Comparison of ENCODE assay signal across 8 cellular contexts in the genomic region with DNA sequence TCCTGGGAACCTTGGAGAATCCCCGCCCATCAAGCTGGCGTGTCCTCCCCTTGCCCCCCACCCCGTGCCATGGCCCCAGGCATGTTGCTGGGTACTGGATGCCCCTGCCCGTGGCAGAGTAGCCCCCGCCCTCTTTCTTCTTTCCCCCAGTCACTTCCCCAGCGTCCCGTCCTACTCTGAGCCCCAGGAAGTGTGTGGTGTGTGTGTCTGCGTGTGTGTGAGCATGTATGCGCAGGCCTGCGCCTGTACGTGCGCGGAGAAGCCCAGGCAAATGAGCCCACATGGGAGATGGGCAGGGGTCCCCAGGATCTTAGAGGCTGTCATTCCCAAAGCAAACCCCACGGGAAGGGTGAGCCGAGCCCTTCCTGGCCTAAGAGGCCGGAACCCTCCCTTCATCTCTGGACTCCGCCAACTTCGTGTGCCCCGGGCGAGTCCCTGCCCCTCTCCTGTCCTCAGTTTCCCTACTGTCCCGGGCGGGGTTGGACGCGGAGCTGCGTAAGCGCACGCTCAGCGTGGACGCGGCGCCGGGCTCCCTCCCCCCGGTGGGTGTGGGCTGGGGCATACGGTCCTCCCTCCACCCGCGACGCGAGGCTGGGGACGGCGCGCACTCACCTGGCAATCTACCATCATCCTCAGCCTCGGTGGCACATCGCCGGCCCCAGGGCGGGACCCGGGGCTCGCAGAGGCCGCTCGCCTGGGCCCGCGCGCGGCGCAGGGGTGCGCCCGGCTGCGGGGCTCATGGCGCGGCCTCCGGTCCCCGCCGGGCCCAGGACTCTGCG. TPM values are rescaled to one million over a fixed set of nuclear protein-coding genes. Genes with fewer than 3 reads are reported as not detected.
DNase-seq lines count a peak whose midpoint lies in the region; ATAC-seq and TF ChIP-seq lines count a peak whose summit lies in the region.

No MANE protein-coding gene starts in this region.

- TF ChIP-seq CTCF in GM06990 (IDR thresholded peaks at IDR 0.05; ENCODE audit: insufficient read depth, low read length, poor library complexity, severe bottlenecking), result no peak
- TF ChIP-seq CTCF in coronary artery (IDR thresholded peaks at IDR 0.05), result no peak
- no peak for TF ChIP-seq CTCF in lung (IDR thresholded peaks at IDR 0.05; ENCODE audit: control extremely low read depth, extremely low read depth)

- H3K27me3 ChIP-seq in GM06990 (replicated peaks; ENCODE audit: control insufficient read depth, insufficient read depth, low read length) (no peaks in the 10 kb centered on the region), lung (ENCODE audit: control insufficient read depth, insufficient read depth) (no peaks in the 10 kb centered on the region), stomach smooth muscle (ENCODE audit: control insufficient read depth in 1 of 2, insufficient read depth in 2 of 2, low read length in 2 of 2) (no peaks in the 10 kb centered on the region)

- peak; percentile 1 for ATAC-seq in GM21786 (IDR thresholded peaks at IDR 0.05; ENCODE audit: unreplicated experiment)
- ATAC-seq in lung (ENCODE audit: insufficient read depth, low FRiP score), result no peak

- peak; percentile 70 for DNase-seq in GM06990 (ENCODE audit: extremely low read depth, insufficient read length)
- peak; percentile 42 to 63 for DNase-seq in Kasumi-1 (lab: John Stamatoyannopoulos, UW)
- peak; percentile 28 to 55 (median 41) for DNase-seq in activated CD4-positive, CD25-positive, alpha-beta regulatory T cell (lab: John Stamatoyannopoulos, UW)
- no peak for DNase-seq in coronary artery (ENCODE audit: low spot score)
- no peak for DNase-seq in lung (ENCODE audit: low spot score)
- no peak for DNase-seq in cortex of kidney (lab: John Stamatoyannopoulos, UW)

- peak overlapping the region; percentile 78 to 79 for H3K9ac ChIP-seq in stomach smooth muscle (ENCODE audit: low read length in 2 of 2)

- WGBS in lung, 2 donors, result 2 to 3% methylated on average over 43 to 63 of the region's 63 CpGs

- peak overlapping the region; percentile 82 for H3K4me3 ChIP-seq in GM06990 (replicated peaks; ENCODE audit: low read depth, low read length)
- H3K4me3 ChIP-seq in coronary artery, result peak overlapping the region; percentile 80
- peak overlapping the region; percentile 66 for H3K4me3 ChIP-seq in lung
- peak overlapping the region; percentile 66 to 90 for H3K4me3 ChIP-seq in stomach smooth muscle (ENCODE audit: low read length in 2 of 2)

- H3K27ac ChIP-seq in coronary artery (peak overlapping the region; percentile 51 to 91), lung (ENCODE audit: low read depth in 1 of 2, low read length in 1 of 2) (peak overlapping the region; percentile 80 to 93), stomach smooth muscle (ENCODE audit: low read length) (peak overlapping the region; percentile 71)

- H3K9me3 ChIP-seq in lung (ENCODE audit: control insufficient read depth in 2 of 2, insufficient read depth in 1 of 2, low read length in 1 of 2), result no peaks in the 10 kb centered on the region
- H3K9me3 ChIP-seq in stomach smooth muscle (ENCODE audit: control insufficient read depth in 2 of 2, low read length in 2 of 2), result no peaks in the 10 kb centered on the region

- H3K36me3 ChIP-seq in GM06990 (ENCODE audit: control insufficient read depth, insufficient read depth, low read length) (peaks cover 1% of the 10 kb centered on the region), lung (ENCODE audit: control insufficient read depth in 2 of 2, insufficient read depth in 2 of 2, low read length in 2 of 2) (no peaks in the 10 kb centered on the region), stomach smooth muscle (ENCODE audit: control insufficient read depth in 2 of 2, insufficient read depth in 2 of 2, low read length in 2 of 2) (peaks cover 0 to 3% of the 10 kb centered on the region in 2 donors)

- H3K4me1 ChIP-seq in lung (ENCODE audit: control insufficient read depth in 2 of 2, insufficient read depth in 2 of 2, low read length in 2 of 2) (peaks cover 7 to 9% of the 10 kb centered on the region in 2 donors), stomach smooth muscle (ENCODE audit: control insufficient read depth, insufficient read depth, low read length) (peaks cover 47% of the 10 kb centered on the region)

RNA-seq across cellular contexts. Expression of gene GBGT1, which starts 15.2 kb away (rescaled TPM):
- total RNA-seq in lung, result 10 to 100 TPM in 1 of 2 donors, 1 to 10 TPM in 1; 6.1 to 42.9 TPM
- polyA plus RNA-seq in lung, result 10 to 100 TPM; 14.8 to 31.6 TPM

RNA-seq across cellular contexts. Expression of gene RALGDS, which starts 27.5 kb away (rescaled TPM):
- 10 to 100 TPM; 60.7 to 61.1 TPM for total RNA-seq in lung
- 100 to 1,000 TPM in 1 of 2 donors, 10 to 100 TPM in 1; 49.5 to 145 TPM for polyA plus RNA-seq in lung

Comparison
In these comparisons a context has a peak if more than half of its experiments do, and no peak if none do; other contexts are left out.
1. DNase-seq: peak in GM06990 (single experiment), Kasumi-1 (2 of 2) and activated CD4-positive, CD25-positive, alpha-beta regulatory T cell (4 of 4); none in coronary artery (single experiment), lung (single experiment) and cortex of kidney (single experiment).
2. Peak in every context shown above with its lines, with median percentiles within 50 percentile points of each other: H3K4me3 ChIP-seq and H3K27ac ChIP-seq.